In genomic region chr22:42091446-42091764, GRCh38 we compare ENCODE assay signal across 8 cellular contexts. TPM values are rescaled to one million over a fixed set of nuclear protein-coding genes. Genes with fewer than 3 reads are reported as not detected.
DNase-seq lines count a peak whose midpoint lies in the region; TF ChIP-seq lines count a peak whose summit lies in the region.

No MANE protein-coding gene starts in this region.

- H3K4me1 ChIP-seq in Caco-2 (no peaks in the 10 kb centered on the region), OCI-LY1 (ENCODE audit: insufficient read depth, low read length, severe bottlenecking) (peaks cover 22% of the 10 kb centered on the region), osteoblast (ENCODE audit: insufficient read depth, low read length) (peaks cover 7% of the 10 kb centered on the region)

- H3K27ac Mint-ChIP-seq in Caco-2 (ENCODE audit: unreplicated experiment): peak overlapping the region; percentile 99
- H3K27ac Mint-ChIP-seq in endothelial cell (ENCODE audit: unreplicated experiment): no peak overlapping the region

- H2AFZ ChIP-seq in OCI-LY1 (ENCODE audit: low read length) (0 out of 2 replicates have a peak overlapping the region, but pooled peaks have one; percentile 50), osteoblast (ENCODE audit: low read length) (peak overlapping the region; percentile 97)

- H3K4me2 ChIP-seq in OCI-LY1 (ENCODE audit: low read length) (peak overlapping the region; percentile 81), osteoblast (ENCODE audit: insufficient read depth, low read length) (peak overlapping the region; percentile 88)

- no peaks in the 10 kb centered on the region for H3K9me3 ChIP-seq in Caco-2
- H3K9me3 ChIP-seq in OCI-LY1 (ENCODE audit: low read length): peaks cover 5% of the 10 kb centered on the region; the same call in 1 of the 2 replicates
- H3K9me3 ChIP-seq in osteoblast (ENCODE audit: low read depth, low read length): no peaks in the 10 kb centered on the region

- peak overlapping the region; percentile 79 for H3K4me3 ChIP-seq in Caco-2 (ENCODE audit: low read depth, low read length)
- H3K4me3 ChIP-seq in OCI-LY1 (ENCODE audit: low read depth, low read length, poor library complexity, severe bottlenecking): peak overlapping the region; percentile 90
- H3K4me3 ChIP-seq in osteoblast (ENCODE audit: insufficient read depth, low read length): peak overlapping the region; percentile 100

- H3K9me3 Mint-ChIP-seq in Caco-2 (ENCODE audit: unreplicated experiment) (peaks cover 10% of the 10 kb centered on the region), endothelial cell (ENCODE audit: unreplicated experiment) (no peaks in the 10 kb centered on the region)

- H3K36me3 ChIP-seq in Caco-2 (ENCODE audit: control insufficient read depth, insufficient read depth, low read length): no peaks in the 10 kb centered on the region
- H3K36me3 ChIP-seq in OCI-LY1 (ENCODE audit: insufficient read depth, low read length): peaks cover 23% of the 10 kb centered on the region
- peaks cover 11% of the 10 kb centered on the region for H3K36me3 ChIP-seq in osteoblast (ENCODE audit: insufficient read depth, low read length)

- CTCF ChIA-PET in Caco-2 (lab: Charles Lee): interaction anchor here (0.5 to 2.6 kb wide), 12 partner anchors 11 to 353 kb away, joined by 3 to 46 read pairs (median 4); partner anchors contain the start of genes NAGA and SMDT1

- intact Hi-C loops in Caco-2 (cut with micrococcal nuclease; ENCODE audit: unreplicated experiment): loop anchor here (1.0 to 10.0 kb wide), 6 partner anchors 17 to 353 kb away; partner anchors contain the start of gene PHETA2

- DNase-seq in Caco-2 (no peak), endothelial cell (ENCODE audit: low spot score) (no peak), osteoblast (ENCODE audit: insufficient read length, low spot score, missing footprints) (no peak), COLO829 (ENCODE audit: low spot score) (no peak), HK-2 (ENCODE audit: unreplicated experiment) (no peak), DMS153 treated with DMSO at 0.1 percent for 48 hours (lab: John Stamatoyannopoulos, UW; ENCODE audit: unreplicated experiment) (no peak)
- DNase-seq in stimulated activated naive CD4-positive, alpha-beta T cell treated with Interleukin-2 at 50 U/mL for 16 hours (lab: John Stamatoyannopoulos, UW): no peak

- H3K4me1 Mint-ChIP-seq in Caco-2 (ENCODE audit: low read depth, unreplicated experiment) (peaks cover 9% of the 10 kb centered on the region), endothelial cell (ENCODE audit: unreplicated experiment) (peaks cover 12% of the 10 kb centered on the region)

- H3K36me3 Mint-ChIP-seq in Caco-2 (ENCODE audit: insufficient read depth, unreplicated experiment): peaks cover 39% of the 10 kb centered on the region
- H3K36me3 Mint-ChIP-seq in endothelial cell (ENCODE audit: low read depth, unreplicated experiment): peaks cover 12% of the 10 kb centered on the region

- no peaks in the 10 kb centered on the region for H3F3A ChIP-seq in OCI-LY1 (ENCODE audit: insufficient read depth, low read length)

- TSS peak; percentile 31 for BruUV-seq in Caco-2 (replicated peaks; lab: Mats Ljungman, UMichigan)

- no peak for TF ChIP-seq CTCF in Caco-2 (IDR thresholded peaks at IDR 0.05; ENCODE audit: insufficient read depth in 1 of 2, low read depth in 1 of 2, low read length in 1 of 2, severe bottlenecking in 1 of 2, unreplicated experiment in 1 of 2)
- no peak for TF ChIP-seq CTCF in OCI-LY1 (IDR thresholded peaks at IDR 0.05; ENCODE audit: low read length)
- TF ChIP-seq CTCF in endothelial cell (IDR thresholded peaks at IDR 0.05; ENCODE audit: unreplicated experiment): no peak
- TF ChIP-seq CTCF in osteoblast (IDR thresholded peaks at IDR 0.05; ENCODE audit: extremely low read depth, low read depth, low read length): no peak

- H3K4me3 Mint-ChIP-seq in Caco-2 (ENCODE audit: unreplicated experiment) (peak overlapping the region; percentile 93), endothelial cell (ENCODE audit: unreplicated experiment) (peak overlapping the region; percentile 97)

- H3K9me2 ChIP-seq in OCI-LY1 (ENCODE audit: low read depth, low read length): no peaks in the 10 kb centered on the region

- POLR2A ChIA-PET in Caco-2 (lab: Charles Lee): interaction anchor here (0.6 to 2.7 kb wide), 7 partner anchors 12 to 277 kb away, joined by 3 to 15 read pairs (median 3); partner anchors contain the start of gene SMDT1

- H3K79me2 ChIP-seq in OCI-LY1 (ENCODE audit: insufficient read depth, low read length) (peaks cover 25% of the 10 kb centered on the region), osteoblast (ENCODE audit: insufficient read depth, low read length) (peaks cover 29% of the 10 kb centered on the region)

- H3K27ac ChIP-seq in OCI-LY1 (ENCODE audit: low read depth, low read length, poor library complexity, severe bottlenecking) (peak overlapping the region; percentile 35), osteoblast (ENCODE audit: low read depth, low read length) (peak overlapping the region; percentile 97)

- H3K27me3 Mint-ChIP-seq in Caco-2 (ENCODE audit: insufficient read depth, unreplicated experiment): no peaks in the 10 kb centered on the region
- H3K27me3 Mint-ChIP-seq in endothelial cell (ENCODE audit: unreplicated experiment): peaks cover 2% of the 10 kb centered on the region

- peak overlapping the region; percentile 76 for H3K9ac ChIP-seq in OCI-LY1 (ENCODE audit: low read length)

- H3K27me3 ChIP-seq in Caco-2 (replicated peaks; ENCODE audit: control insufficient read depth, insufficient read depth, low read length) (no peaks in the 10 kb centered on the region), OCI-LY1 (ENCODE audit: insufficient read depth, low read length) (no peaks in the 10 kb centered on the region), osteoblast (ENCODE audit: insufficient read depth, low read length) (no peaks in the 10 kb centered on the region)

- H4K20me1 ChIP-seq in OCI-LY1 (ENCODE audit: insufficient read depth, low read length) (no peaks in the 10 kb centered on the region), osteoblast (ENCODE audit: insufficient read depth, low read length) (peaks cover 3% of the 10 kb centered on the region)

RNA-seq across cellular contexts. Expression of gene NDUFA6, which starts 0.8 kb away (rescaled TPM):
- total RNA-seq in Caco-2 (2022) (119 and 124 TPM in 2 replicates), endothelial cell (ENCODE audit: unreplicated experiment) (54.9 TPM), osteoblast (33.0 and 41.6 TPM in 2 replicates)

RNA-seq across cellular contexts. Expression of gene SMDT1, which starts 11.9 kb away (rescaled TPM):
- total RNA-seq in Caco-2 (2022) (65.7 and 68.6 TPM in 2 replicates), endothelial cell (ENCODE audit: unreplicated experiment) (61.1 TPM), osteoblast (4.7 and 7.7 TPM in 2 replicates)

RNA-seq across cellular contexts. Expression of gene PHETA2, which starts 17.4 kb away (rescaled TPM):
- 19.7 and 19.8 TPM in 2 replicates for total RNA-seq in Caco-2 (2022)
- 3.5 TPM for total RNA-seq in endothelial cell (ENCODE audit: unreplicated experiment)
- total RNA-seq in osteoblast: 23.9 and 26.2 TPM in 2 replicates

RNA-seq across cellular contexts. Expression of gene NAGA, which starts 20.8 kb away (rescaled TPM):
- total RNA-seq in Caco-2 (2022) (27.8 and 28.3 TPM in 2 replicates), endothelial cell (ENCODE audit: unreplicated experiment) (26.0 TPM), osteoblast (35.9 and 44.2 TPM in 2 replicates)

RNA-seq across cellular contexts. Expression of gene CYP2D6, which starts 39.2 kb away (rescaled TPM):
- 1.7 TPM in 2 replicates for total RNA-seq in Caco-2 (2022)
- 3.2 TPM for total RNA-seq in endothelial cell (ENCODE audit: unreplicated experiment)
- 0.29 and 0.36 TPM in 2 replicates for total RNA-seq in osteoblast
